Comparison of ENCODE assay signal across 8 cellular contexts in genomic region chr16:2874584-2875362, GRCh38. TPM values are rescaled to one million over a fixed set of nuclear protein-coding genes. Genes with fewer than 3 reads are reported as not detected.
DNase-seq lines count a peak whose midpoint lies in the region; ATAC-seq and TF ChIP-seq lines count a peak whose summit lies in the region.

No MANE protein-coding gene starts in this region.

- no peaks in the 10 kb centered on the region for H3K36me3 ChIP-seq in adrenal gland (replicated peaks in 1 of 2)
- no peaks in the 10 kb centered on the region for H3K36me3 ChIP-seq in sigmoid colon

- peaks cover 4 to 6% of the 10 kb centered on the region in 2 donors for H3K4me1 ChIP-seq in adrenal gland (replicated peaks in 1 of 2)
- no peaks in the 10 kb centered on the region for H3K4me1 ChIP-seq in right cardiac atrium (ENCODE audit: control insufficient read depth, insufficient read depth, low read length)
- no peaks in the 10 kb centered on the region for H3K4me1 ChIP-seq in sigmoid colon

- H3K27ac Mint-ChIP-seq in Calu3 (ENCODE audit: unreplicated experiment) (no peak overlapping the region), T-helper 17 cell (peak overlapping the region; percentile 45)

- peak; percentile 98 for TF ChIP-seq CTCF in Calu3 (IDR thresholded peaks at IDR 0.05; ENCODE audit: unreplicated experiment)
- peak; percentile 94 to 99 (median 98) for TF ChIP-seq CTCF in adrenal gland (IDR thresholded peaks at IDR 0.05)
- peak; percentile 80 to 96 (median 94) for TF ChIP-seq CTCF in sigmoid colon (IDR thresholded peaks at IDR 0.05)

- H3K4me1 Mint-ChIP-seq in Calu3 (ENCODE audit: low read depth, unreplicated experiment) (no peaks in the 10 kb centered on the region), T-helper 17 cell (peaks cover 4% of the 10 kb centered on the region)

- no peaks in the 10 kb centered on the region for H3K9me3 ChIP-seq in T-helper 17 cell (ENCODE audit: control insufficient read depth, low read length, poor library complexity, severe bottlenecking)
- H3K9me3 ChIP-seq in adrenal gland (replicated peaks in 1 of 3), result no peaks in the 10 kb centered on the region
- no peaks in the 10 kb centered on the region for H3K9me3 ChIP-seq in right cardiac atrium (ENCODE audit: control insufficient read depth, low read length)
- no peaks in the 10 kb centered on the region for H3K9me3 ChIP-seq in sigmoid colon

- H3K4me3 ChIP-seq in adrenal gland (no peak overlapping the region), right cardiac atrium (ENCODE audit: low read length) (no peak overlapping the region), sigmoid colon (no peak overlapping the region)

- peaks cover 1% of the 10 kb centered on the region for H3K9me3 Mint-ChIP-seq in Calu3 (ENCODE audit: low read depth, unreplicated experiment)

- intact Hi-C loops in Calu3 (cut with micrococcal nuclease; ENCODE audit: unreplicated experiment), result loop anchor here (2.0 kb wide), 1 partner anchor 44 kb away; no protein-coding TSS in a partner anchor
- intact Hi-C loops in adrenal gland (cut with DNase I), result loop anchor here (2.0 to 5.0 kb wide), 2 partner anchors 44 to 48 kb away; no protein-coding TSS in a partner anchor
- intact Hi-C loops in right cardiac atrium (cut with DNase I), result loop anchor here in 1 of 4 donors (5.0 kb wide), 1 partner anchor 38 kb away; the partner anchor contains the start of gene FLYWCH1
- intact Hi-C loops in sigmoid colon (cut with DNase I), result loop anchor here (2.0 kb wide), 1 partner anchor 52 kb away; no protein-coding TSS in a partner anchor

- H3K27me3 Mint-ChIP-seq in Calu3 (ENCODE audit: unreplicated experiment) (no peaks in the 10 kb centered on the region), T-helper 17 cell (no peaks in the 10 kb centered on the region)

- H3K36me3 Mint-ChIP-seq in Calu3 (ENCODE audit: insufficient read depth, unreplicated experiment), result no peaks in the 10 kb centered on the region
- H3K36me3 Mint-ChIP-seq in T-helper 17 cell (ENCODE audit: low read depth), result no peaks in the 10 kb centered on the region

- 21 to 22% (median 21%) methylated on average over 34 to 35 of the region's 35 CpGs for WGBS in adrenal gland, 4 donors
- 22% methylated on average over 35 of the region's 35 CpGs for WGBS in right cardiac atrium
- 20 to 29% methylated on average over 35 of the region's 35 CpGs for WGBS in sigmoid colon, 2 donors

- ATAC-seq in GM21825 (IDR thresholded peaks at IDR 0.05; ENCODE audit: unreplicated experiment) (peak; percentile 79), T-helper 17 cell (peak; percentile 100), right cardiac atrium (peak; percentile 98)

- no peak overlapping the region for H3K4me3 Mint-ChIP-seq in Calu3 (ENCODE audit: low read depth, unreplicated experiment)
- no peak overlapping the region for H3K4me3 Mint-ChIP-seq in T-helper 17 cell

- BruUV-seq in Calu3 (replicated peaks; lab: Mats Ljungman, UMichigan), result no TSS peak

- H3K27me3 ChIP-seq in adrenal gland (no peaks in the 10 kb centered on the region), right cardiac atrium (ENCODE audit: control insufficient read depth, insufficient read depth) (no peaks in the 10 kb centered on the region), sigmoid colon (no peaks in the 10 kb centered on the region)

- no peak for TF ChIP-seq EP300 in sigmoid colon (IDR thresholded peaks at IDR 0.05)

- H3K27ac ChIP-seq in adrenal gland, result no peak overlapping the region
- H3K27ac ChIP-seq in right cardiac atrium (ENCODE audit: low read length), result no peak overlapping the region
- peak overlapping the region in 1 of 4 donors; percentile 18 for H3K27ac ChIP-seq in sigmoid colon

- CTCF ChIA-PET in Calu3 (lab: Charles Lee), result interaction anchor here (0.6 to 0.7 kb wide), 9 partner anchors 16 to 591 kb away, joined by 3 to 8 read pairs (median 5); no protein-coding TSS in a partner anchor

- DNase-seq in Calu3 (peak; percentile 84), NCI-H146 treated with DMSO at 0.1 percent for 48 hours (lab: John Stamatoyannopoulos, UW; ENCODE audit: unreplicated experiment) (peak; percentile 39), T-helper 17 cell (peak; percentile 39 to 72 (median 61)), adrenal gland (peak; percentile 77 to 90 (median 84)), right cardiac atrium (peak; percentile 86 to 94 (median 93)), sigmoid colon (peak; percentile 91), HuH-7.5 (ENCODE audit: low spot score) (no peak)

- TF ChIP-seq POLR2A in adrenal gland (IDR thresholded peaks at IDR 0.05) (no peak), sigmoid colon (IDR thresholded peaks at IDR 0.05) (no peak)

RNA-seq across cellular contexts. Expression of gene FLYWCH2, which starts 8.2 kb away (rescaled TPM):
- total RNA-seq in Calu3 (2022) (10.8 and 13.0 TPM in 2 replicates), T-helper 17 cell (10 to 100 TPM; 11.6 to 15.1 TPM), adrenal gland (100 to 1,000 TPM in 4 of 8 donors, 10 to 100 TPM in 4; 28.8 to 232 (median 93.4) TPM), right cardiac atrium (10 to 100 TPM; 26.6 to 37.2 (median 29.1) TPM), sigmoid colon (10 to 100 TPM; 33.6 to 64.2 (median 55.8) TPM)
- polyA plus RNA-seq in adrenal gland (10 to 100 TPM; 16.7 to 87.1 (median 49.5) TPM), right cardiac atrium (44.3 TPM), sigmoid colon (10 to 100 TPM; 27.5 to 43.2 (median 30.7) TPM)

RNA-seq across cellular contexts. Expression of gene PRSS22, which starts 16.8 kb away (rescaled TPM):
- total RNA-seq in Calu3 (2022), result 140 and 141 TPM in 2 replicates
- total RNA-seq in T-helper 17 cell, result under 1 TPM; 0.37 to 0.92 TPM
- under 1 TPM in 2 of 8 donors, not detected in 6; 0.32 to 0.41 TPM for total RNA-seq in adrenal gland
- polyA plus RNA-seq in adrenal gland, result under 1 TPM in 1 of 3 donors, not detected in 2; 0.07 TPM
- total RNA-seq in right cardiac atrium, result not detected
- polyA plus RNA-seq in right cardiac atrium, result not detected
- total RNA-seq in sigmoid colon, result not detected
- 10 to 100 TPM in 1 of 3 donors, not detected in 2; 20.8 TPM for polyA plus RNA-seq in sigmoid colon

RNA-seq across cellular contexts. Expression of gene FLYWCH1, which starts 37.0 kb away (rescaled TPM):
- 34.8 and 36.8 TPM in 2 replicates for total RNA-seq in Calu3 (2022)
- total RNA-seq in T-helper 17 cell, result 10 to 100 TPM; 41.4 to 97.1 TPM
- 10 to 100 TPM; 31.9 to 89.8 (median 50.4) TPM for total RNA-seq in adrenal gland
- 10 to 100 TPM in 2 of 3 donors, 1 to 10 TPM in 1; 3.3 to 79.7 (median 55.6) TPM for polyA plus RNA-seq in adrenal gland
- total RNA-seq in right cardiac atrium, result 10 to 100 TPM; 35.8 to 43.9 (median 36.4) TPM
- 28.9 TPM for polyA plus RNA-seq in right cardiac atrium
- 10 to 100 TPM; 28.6 to 51.5 (median 33.2) TPM for total RNA-seq in sigmoid colon
- 10 to 100 TPM in 1 of 3 donors, 1 to 10 TPM in 2; 6.9 to 19.5 (median 7.2) TPM for polyA plus RNA-seq in sigmoid colon

RNA-seq across cellular contexts. Expression of gene ZG16B, which starts 44.7 kb away (rescaled TPM):
- 10.3 and 15.5 TPM in 2 replicates for total RNA-seq in Calu3 (2022)
- not detected for total RNA-seq in T-helper 17 cell
- 1 to 10 TPM in 3 of 8 donors, under 1 TPM in 3, not detected in 2; 0.41 to 1.5 (median 0.94) TPM for total RNA-seq in adrenal gland
- under 1 TPM in 2 of 3 donors, not detected in 1; 0.35 to 0.81 TPM for polyA plus RNA-seq in adrenal gland
- total RNA-seq in right cardiac atrium, result under 1 TPM in 3 of 4 donors, not detected in 1; 0.35 to 0.64 (median 0.51) TPM
- not detected for polyA plus RNA-seq in right cardiac atrium
- not detected for total RNA-seq in sigmoid colon
- 100 to 1,000 TPM in 1 of 3 donors, 10 to 100 TPM in 2; 15.6 to 147 (median 55.0) TPM for polyA plus RNA-seq in sigmoid colon

RNA-seq across cellular contexts. Expression of gene PRSS21, which starts 57.7 kb away (rescaled TPM):
- total RNA-seq in Calu3 (2022), result not detected in 2 replicates
- 1 to 10 TPM in 1 of 2 donors, not detected in 1; 1.6 TPM for total RNA-seq in T-helper 17 cell
- under 1 TPM in 3 of 8 donors, not detected in 5; 0.72 to 0.88 (median 0.83) TPM for total RNA-seq in adrenal gland
- polyA plus RNA-seq in adrenal gland, result 1 to 10 TPM in 1 of 3 donors, under 1 TPM in 2; 0.20 to 2.6 (median 0.98) TPM
- not detected for total RNA-seq in right cardiac atrium
- polyA plus RNA-seq in right cardiac atrium, result not detected
- total RNA-seq in sigmoid colon, result not detected
- polyA plus RNA-seq in sigmoid colon, result under 1 TPM in 1 of 3 donors, not detected in 2; 0.58 TPM

Comparison
In these comparisons a context has a peak if more than half of its experiments do, and no peak if none do; other contexts are left out.
1. RNA of gene PRSS22, which starts 16.8 kb away (total RNA-seq): 140 to 141 TPM in Calu3; 0.37 to 0.92 TPM in T-helper 17 cell, not detected in right cardiac atrium, 0.32 to 0.41 TPM in adrenal gland and not detected in sigmoid colon; every median in the first group is over 10 times any median in the second.
2. Peak in every context shown above with its lines, with median percentiles within 50 percentile points of each other: CTCF ChIP-seq and ATAC-seq.